ENCODE assay signal across 22 cellular contexts in the genomic region with DNA sequence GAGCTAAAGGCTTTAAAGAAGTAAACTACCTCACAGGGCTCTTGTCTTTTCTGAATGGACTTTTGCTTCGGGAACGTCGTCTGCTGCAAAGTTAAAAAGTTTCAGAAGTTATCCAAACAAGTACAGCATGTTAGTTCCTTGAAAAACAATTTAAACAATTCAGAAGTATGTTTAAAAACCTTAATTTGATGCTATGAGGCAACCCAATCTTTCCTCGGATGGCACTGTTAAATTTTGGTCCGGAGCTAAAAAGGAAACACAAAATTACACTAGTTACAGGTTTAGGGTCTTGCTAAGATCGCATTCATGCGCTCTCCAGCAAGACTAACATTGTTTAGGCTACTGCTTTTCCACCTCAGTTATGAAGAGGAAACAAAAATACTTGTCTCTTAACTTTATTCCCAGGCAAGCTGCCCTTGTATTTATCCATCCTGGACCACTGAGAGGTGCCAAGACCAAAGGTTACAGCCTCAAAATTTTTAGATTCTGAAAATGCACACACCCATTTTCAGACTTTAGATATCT.
"Had no signal": no experiment of that assay in that cellular context is flagged by ENCODE, and none has a peak within 500 bp of the region (broad histone marks: within the 10 kb centered on the region; RNA-seq: fewer than 3 reads in every experiment).

No MANE protein-coding gene starts in this region.

- H3K4me1 ChIP-seq: colonic mucosa had no signal

- H3K27me3 ChIP-seq: breast epithelium, colonic mucosa, dorsolateral prefrontal cortex, esophagus squamous epithelium, gastrocnemius medialis, sigmoid colon, upper lobe of left lung had no signal

- H3K4me3 ChIP-seq: breast epithelium, colonic mucosa, gastrocnemius medialis, sigmoid colon, thoracic aorta, upper lobe of left lung had no signal

- H3K27ac ChIP-seq: breast epithelium, colonic mucosa, dorsolateral prefrontal cortex, esophagus squamous epithelium, sigmoid colon, thoracic aorta, upper lobe of left lung had no signal

- DNase-seq: activated B cell treated with CpG ODN at 0.5 μM for 24 hours; activated CD4-positive, alpha-beta T cell treated with anti-CD3 and anti-CD28 coated beads for 36 hours; activated CD4-positive, alpha-beta T cell treated with anti-CD3 and anti-CD28 coated beads, Interleukin-2, amount 50 U/mL, for 4 hours; activated effector memory CD4-positive, alpha-beta T cell treated with anti-CD3 and anti-CD28 coated beads, Interleukin-2, amount 50 U/mL, for 16 hours; colonic mucosa; dorsolateral prefrontal cortex; effector memory CD8-positive, alpha-beta T cell; esophagus squamous epithelium; gastrocnemius medialis; hypothalamus; nephron progenitor cell; nucleus accumbens; sigmoid colon; stimulated activated CD4-positive, alpha-beta T cell treated with anti-CD3 and anti-CD28 coated beads, Interleukin-2, amount 100 ng/mL, for 48 hours; stimulated activated CD8-positive, alpha-beta memory T cell treated with anti-CD3 and anti-CD28 coated beads, Interleukin-4, amount 100 ng/mL, for 48 hours; stimulated activated naive B cell treated with anti-CD40 and anti-IgM and Interleukin-4, amounts not matched to agents 10 μg/mL and 1 μg/mL and 100 μg/mL, for 72 hours; upper lobe of left lung had no signal

- H3K27ac Mint-ChIP-seq: activated B cell treated with CpG ODN at 0.5 μM for 24 hours; activated naive CD4-positive, alpha-beta T cell treated with anti-CD3 and anti-CD28 coated beads, Interleukin-2, amount 50 U/mL, for 24 hours; nephron progenitor cell; T-helper 1 cell treated with Interleukin-12 subunit alpha and Interleukin-12 subunit beta and Interleukin-4 antibody, amounts not matched to agents 30 μg/mL and 1 μg/mL, for 36 hours had no signal

- H3K9me3 ChIP-seq: breast epithelium, colonic mucosa, esophagus squamous epithelium, gastrocnemius medialis, sigmoid colon, thoracic aorta, upper lobe of left lung had no signal

- H3K9me3 Mint-ChIP-seq: activated B cell treated with CpG ODN at 0.5 μM for 24 hours; activated naive CD4-positive, alpha-beta T cell treated with anti-CD3 and anti-CD28 coated beads, Interleukin-2, amount 50 U/mL, for 24 hours; central memory CD8-positive, alpha-beta T cell; effector memory CD8-positive, alpha-beta T cell; nephron progenitor cell; stimulated activated naive B cell treated with anti-CD40 and anti-IgM and Interleukin-4, amounts not matched to agents 10 μg/mL and 1 μg/mL and 100 μg/mL, for 72 hours; T-helper 1 cell treated with Interleukin-12 subunit alpha and Interleukin-12 subunit beta and Interleukin-4 antibody, amounts not matched to agents 30 μg/mL and 1 μg/mL, for 36 hours had no signal

- H3K4me3 Mint-ChIP-seq: activated B cell treated with CpG ODN at 0.5 μM for 24 hours; activated CD4-positive, alpha-beta T cell treated with anti-CD3 and anti-CD28 coated beads for 36 hours; central memory CD8-positive, alpha-beta T cell; nephron progenitor cell; stimulated activated naive B cell treated with anti-CD40 and anti-IgM and Interleukin-4, amounts not matched to agents 10 μg/mL and 1 μg/mL and 100 μg/mL, for 72 hours; T-helper 1 cell treated with Interleukin-12 subunit alpha and Interleukin-12 subunit beta and Interleukin-4 antibody, amounts not matched to agents 30 μg/mL and 1 μg/mL, for 36 hours had no signal

- ATAC-seq: effector memory CD8-positive, alpha-beta T cell; gastrocnemius medialis; stimulated activated naive B cell treated with anti-CD40 and anti-IgM and Interleukin-4, amounts not matched to agents 10 μg/mL and 1 μg/mL and 100 μg/mL, for 72 hours had no signal

- H3K27me3 Mint-ChIP-seq: activated B cell treated with CpG ODN at 0.5 μM for 24 hours; activated CD4-positive, alpha-beta T cell treated with anti-CD3 and anti-CD28 coated beads for 36 hours; activated naive CD4-positive, alpha-beta T cell treated with anti-CD3 and anti-CD28 coated beads, Interleukin-2, amount 50 U/mL, for 24 hours; central memory CD8-positive, alpha-beta T cell; effector memory CD8-positive, alpha-beta T cell; stimulated activated naive B cell treated with anti-CD40 and anti-IgM and Interleukin-4, amounts not matched to agents 10 μg/mL and 1 μg/mL and 100 μg/mL, for 72 hours had no signal
